Comparison of ENCODE assay signal across 20 cellular contexts in genomic region chr11:70389191-70389590, GRCh38.
"Had no signal": no experiment of that assay in that cellular context is flagged by ENCODE, and none has a peak within 500 bp of the region (broad histone marks: within the 10 kb centered on the region; RNA-seq: fewer than 3 reads in every experiment).

No MANE protein-coding gene starts in this region.

- DNase-seq: activated CD4-positive, alpha-beta T cell treated with anti-CD3 and anti-CD28 coated beads for 36 hours; activated CD4-positive, alpha-beta T cell treated with anti-CD3 and anti-CD28 coated beads, Interleukin-2, amount 50 U/mL, for 48 hours; activated naive CD4-positive, alpha-beta T cell; activated naive CD8-positive, alpha-beta T cell treated with anti-CD3 and anti-CD28 coated beads for 36 hours; amniotic stem cell; dermis blood vessel endothelial cell; effector memory CD4-positive, alpha-beta T cell; foreskin keratinocyte; left colon; lower lobe of right lung; nucleus accumbens; stimulated activated CD4-positive, alpha-beta T cell treated with anti-CD3 and anti-CD28 coated beads, Interleukin-12 subunit alpha, Interleukin-12 subunit beta, amount 100 ng/mL, for 4 hours; stimulated activated CD4-positive, alpha-beta T cell treated with anti-CD3 and anti-CD28 coated beads, Interleukin-1b, Interleukin-23, amount 100 ng/mL, for 48 hours; stimulated activated naive CD4-positive, alpha-beta T cell treated with Interleukin-2 at 50 U/mL for 16 hours; T-helper 17 cell; uterus had no signal

- H3K4me1 ChIP-seq: foreskin keratinocyte, uterus had no signal

- H3K9me3 ChIP-seq: lower lobe of right lung, tibial artery, uterus had no signal

- H3K27ac ChIP-seq: cardiac muscle cell, foreskin keratinocyte, hepatocyte, lower lobe of right lung, tibial artery, uterus, VCaP had no signal

- H3K4me2 ChIP-seq: hepatocyte had no signal

- H3K36me3 ChIP-seq: cardiac muscle cell, uterus had no signal

- H3K27me3 ChIP-seq: cardiac muscle cell, foreskin keratinocyte, hepatocyte, tibial artery, uterus had no signal

- H3K4me3 ChIP-seq: cardiac muscle cell, hepatocyte, lower lobe of right lung, tibial artery, uterus had no signal

- H2AFZ ChIP-seq: hepatocyte had no signal
